In genomic region chr1:45412899-45413298, GRCh38 we compare ENCODE assay signal across 24 cellular contexts.
DNase-seq lines count a peak whose midpoint lies in the region; ATAC-seq, FAIRE-seq and TF ChIP-seq lines count a peak whose summit lies in the region.
"Had no signal": no experiment of that assay in that cellular context is flagged by ENCODE, and none has a peak within 500 bp of the region (broad histone marks: within the 10 kb centered on the region; RNA-seq: fewer than 3 reads in every experiment).

No MANE protein-coding gene starts in this region.

- H2AFZ ChIP-seq in H9 (ENCODE audit: low read length) (no peak overlapping the region), GM12878 (ENCODE audit: control insufficient read depth, low read depth, low read length) (no peak overlapping the region)

- ATAC-seq in GM12878 (peak; percentile 55), sciatic nerve (peak; percentile 45), WTC11 (no peak)
- no peak for ATAC-seq in stimulated activated naive CD8-positive, alpha-beta T cell treated with anti-CD3 and anti-CD28 coated beads, Interleukin-15, Interleukin-2, amounts not matched to agents 100 U/mL and 50 U/mL, for 24 hours
- ATAC-seq: activated CD4-positive, CD25-positive, alpha-beta regulatory T cell treated with anti-CD3 and anti-CD28 coated beads, Interleukin-2, amount 50 U/mL, for 24 hours had no signal

- no peaks in the 10 kb centered on the region for H3K36me3 ChIP-seq in GM12878 (ENCODE audit: control insufficient read depth in 2 of 2, insufficient read depth in 2 of 2, low read length in 1 of 2)
- H3K36me3 ChIP-seq: brain microvascular endothelial cell had no signal

- H4K20me1 ChIP-seq in H9 (ENCODE audit: control insufficient read depth, insufficient read depth, insufficient read length) (no peaks in the 10 kb centered on the region), GM12878 (ENCODE audit: control insufficient read depth, insufficient read depth) (no peaks in the 10 kb centered on the region)

- peaks cover 7 to 8% of the 10 kb centered on the region in 2 experiments for H3K4me1 Mint-ChIP-seq in H9
- peaks cover 5% of the 10 kb centered on the region for H3K4me1 Mint-ChIP-seq in WTC11

- no peak overlapping the region for H2BK120ac ChIP-seq in H9 (ENCODE audit: low read depth, low read length, poor library complexity, severe bottlenecking)

- no peaks in the 10 kb centered on the region for H3K9me3 ChIP-seq in H9 (ENCODE audit: control insufficient read depth, low read depth, low read length)
- H3K9me3 ChIP-seq in GM12878 (replicated peaks; ENCODE audit: control insufficient read depth, insufficient read depth, low read length), result no peaks in the 10 kb centered on the region
- H3K9me3 ChIP-seq: SK-N-SH had no signal

- no peak overlapping the region for H4K91ac ChIP-seq in H9 (ENCODE audit: insufficient read length, low read depth, low read length)

- no peak overlapping the region for H2BK15ac ChIP-seq in H9 (ENCODE audit: low read depth, low read length)

- POLR2A ChIA-PET in GM12878 (lab: Charles Lee) (no interaction called here), WTC11 (lab: Charles Lee) (no interaction called here)

- H3K27me3 Mint-ChIP-seq in H9 (ENCODE audit: low read depth), result no peaks in the 10 kb centered on the region
- H3K27me3 Mint-ChIP-seq in WTC11 (ENCODE audit: low read depth), result no peaks in the 10 kb centered on the region
- H3K27me3 Mint-ChIP-seq: activated CD4-positive, alpha-beta memory T cell treated with anti-CD3 and anti-CD28 coated beads, Interleukin-2, amount 10 ng/mL, durations not matched to agents 7 days and 5 days; CD4-positive, alpha-beta T cell; stimulated activated naive CD8-positive, alpha-beta T cell treated with anti-CD3 and anti-CD28 coated beads, Interleukin-15, Interleukin-2, amounts not matched to agents 100 ng/mL and 50 ng/mL, for 24 hours; type B pancreatic cell had no signal

- no peaks in the 10 kb centered on the region for H3K36me3 Mint-ChIP-seq in H9 (ENCODE audit: insufficient read depth in 1 of 3, low read depth in 3 of 3)
- no peaks in the 10 kb centered on the region for H3K36me3 Mint-ChIP-seq in WTC11
- H3K36me3 Mint-ChIP-seq: type B pancreatic cell had no signal

- H2BK12ac ChIP-seq in H9 (ENCODE audit: insufficient read length, low read depth, low read length), result peak overlapping the region; percentile 50

- H3K79me1 ChIP-seq in H9 (ENCODE audit: insufficient read depth, low read depth, low read length, poor library complexity, severe bottlenecking), result no peaks in the 10 kb centered on the region

- BruUV-seq in GM12878 (replicated peaks; lab: Mats Ljungman, UMichigan), result no TSS peak

- H3K27ac ChIP-seq in H9 (ENCODE audit: insufficient read length, low read depth, low read length) (no peak overlapping the region), GM12878 (ENCODE audit: control insufficient read depth, insufficient read depth) (no peak overlapping the region)
- H3K27ac ChIP-seq: brain microvascular endothelial cell, RWPE1 had no signal

- H3K9ac ChIP-seq in H9 (ENCODE audit: extremely low read depth, insufficient read length, low read length), result no peak overlapping the region
- H3K9ac ChIP-seq in GM12878 (ENCODE audit: control insufficient read depth, insufficient read depth, low read length), result no peak overlapping the region
- H3K9ac ChIP-seq: SK-N-SH had no signal

- TF ChIP-seq EP300 in GM12878 (IDR thresholded peaks at IDR 0.05; ENCODE audit: borderline replicate concordance in 1 of 2, control insufficient read depth in 1 of 2, low read depth in 2 of 2, low read length in 2 of 2), result no peak

- RAD21 ChIA-PET in GM12878 (lab: Charles Lee; ENCODE audit: unreplicated experiment), result interaction anchor here (1.0 to 1.2 kb wide), 2 partner anchors 53 to 80 kb away, joined by 3 to 4 read pairs; no protein-coding TSS in a partner anchor

- H3K9me3 Mint-ChIP-seq in H9, result no peaks in the 10 kb centered on the region
- H3K9me3 Mint-ChIP-seq in WTC11, result no peaks in the 10 kb centered on the region
- H3K9me3 Mint-ChIP-seq: activated CD4-positive, alpha-beta memory T cell treated with anti-CD3 and anti-CD28 coated beads, Interleukin-2, amount 10 ng/mL, durations not matched to agents 7 days and 5 days; CD4-positive, alpha-beta T cell; stimulated activated naive CD8-positive, alpha-beta T cell treated with anti-CD3 and anti-CD28 coated beads, Interleukin-15, Interleukin-2, amounts not matched to agents 100 ng/mL and 50 ng/mL, for 24 hours; type B pancreatic cell had no signal

- H4K5ac ChIP-seq in H9 (ENCODE audit: insufficient read length, low read depth, low read length), result no peak overlapping the region

- FAIRE-seq in GM12878 (lab: Jason Lieb, UNC), result no peak
- FAIRE-seq: colon, small intestine had no signal

- H3K4me1 ChIP-seq in H9 (ENCODE audit: insufficient read depth, low read length), result no peaks in the 10 kb centered on the region
- H3K4me1 ChIP-seq in GM12878 (ENCODE audit: control insufficient read depth, insufficient read depth, low read length), result peaks cover 14% of the 10 kb centered on the region

- TF ChIP-seq CTCF in H9 (conservative IDR thresholded peaks at IDR 0.05), result no peak
- TF ChIP-seq CTCF in GM12878 (IDR thresholded peaks at IDR 0.05 in 2 of 3, conservative IDR thresholded peaks at IDR 0.05 in 1 of 3; ENCODE audit: control insufficient read depth in 2 of 3, extremely low read depth in 1 of 3, insufficient read depth in 1 of 3, low read depth in 3 of 3, low read length in 3 of 3), result peak in 1 of 3 experiments; percentile 12; a peak in 1 of 6 replicates
- TF ChIP-seq CTCF in WTC11 (IDR thresholded peaks at IDR 0.05), result no peak

- no peak overlapping the region for H3K23ac ChIP-seq in H9 (ENCODE audit: insufficient read length, low read depth, low read length)

- no peak overlapping the region for H3K56ac ChIP-seq in H9 (ENCODE audit: insufficient read length, low read depth, low read length)

- no peak overlapping the region for H3K4me3 ChIP-seq in GM12878

- H3K4me3 Mint-ChIP-seq in H9, result no peak overlapping the region
- no peak overlapping the region for H3K4me3 Mint-ChIP-seq in WTC11
- H3K4me3 Mint-ChIP-seq: activated CD4-positive, alpha-beta memory T cell treated with anti-CD3 and anti-CD28 coated beads, Interleukin-2, amount 10 ng/mL, durations not matched to agents 7 days and 5 days; CD4-positive, alpha-beta T cell; stimulated activated naive CD8-positive, alpha-beta T cell treated with anti-CD3 and anti-CD28 coated beads, Interleukin-15, Interleukin-2, amounts not matched to agents 100 ng/mL and 50 ng/mL, for 24 hours; type B pancreatic cell had no signal

- TF ChIP-seq RAD21 in GM12878 (IDR thresholded peaks at IDR 0.05; ENCODE audit: insufficient read depth, low read depth, low read length), result peak; percentile 48

- no peak for TF ChIP-seq POLR2A in GM12878 (IDR thresholded peaks at IDR 0.05; ENCODE audit: low read depth, low read length)

- H3K23me2 ChIP-seq in H9 (ENCODE audit: insufficient read length, low read depth, low read length, poor library complexity, severe bottlenecking), result no peaks in the 10 kb centered on the region

- H3K79me2 ChIP-seq in H9 (ENCODE audit: insufficient read depth, low read length) (no peaks in the 10 kb centered on the region), GM12878 (ENCODE audit: control insufficient read depth, insufficient read depth, low read length) (no peaks in the 10 kb centered on the region)

- no peak overlapping the region for H2BK20ac ChIP-seq in H9 (ENCODE audit: low read depth, low read length, poor library complexity, severe bottlenecking)

- H4K8ac ChIP-seq in H9 (replicated peaks; ENCODE audit: insufficient read length, low read depth, low read length), result no peak overlapping the region

- no peak overlapping the region for H3K18ac ChIP-seq in H9 (ENCODE audit: insufficient read length, low read depth, low read length)

- H3K4me2 ChIP-seq in H9 (ENCODE audit: insufficient read depth, insufficient read length, low read length) (no peak overlapping the region), GM12878 (ENCODE audit: control insufficient read depth, insufficient read depth) (no peak overlapping the region)
- H3K4me2 ChIP-seq: SK-N-SH had no signal

- H3K14ac ChIP-seq in H9 (ENCODE audit: insufficient read depth, low read length), result no peak overlapping the region

- H3K27me3 ChIP-seq in H9 (ENCODE audit: insufficient read depth, low read length) (no peaks in the 10 kb centered on the region), GM12878 (replicated peaks in 1 of 2; ENCODE audit: control insufficient read depth in 2 of 2, insufficient read depth in 2 of 2, low read length in 1 of 2) (no peaks in the 10 kb centered on the region)
- H3K27me3 ChIP-seq: brain microvascular endothelial cell had no signal

- H3K4ac ChIP-seq in H9 (ENCODE audit: low read depth, low read length), result no peak overlapping the region

- SMC1A ChIA-PET in GM12878 (lab: Charles Lee; ENCODE audit: uncharacterized antibody, unreplicated experiment), result interaction anchor here (1.0 to 1.7 kb wide), 3 partner anchors 12 to 39 kb away, joined by 3 to 4 read pairs (median 4); no protein-coding TSS in a partner anchor

- H3K27ac Mint-ChIP-seq in H9 (peak overlapping the region in 2 of 3 experiments; percentile 22 to 31; a peak in 2 of 7 replicates), WTC11 (no peak overlapping the region)
- H3K27ac Mint-ChIP-seq: activated CD4-positive, alpha-beta memory T cell treated with anti-CD3 and anti-CD28 coated beads, Interleukin-2, amount 10 ng/mL, durations not matched to agents 7 days and 5 days; CD4-positive, alpha-beta T cell; stimulated activated naive CD8-positive, alpha-beta T cell treated with anti-CD3 and anti-CD28 coated beads, Interleukin-15, Interleukin-2, amounts not matched to agents 100 ng/mL and 50 ng/mL, for 24 hours; type B pancreatic cell had no signal

- no peak overlapping the region for H2AK5ac ChIP-seq in H9 (ENCODE audit: insufficient read length, low read length)

- intact Hi-C loops in GM12878 (cut with micrococcal nuclease; ENCODE audit: unreplicated experiment) (no loop called here), sciatic nerve (cut with DNase I) (no loop called here)

- no CpG with 5 or more reads among the region's 2 CpGs for WGBS in H9 (ENCODE audit: extremely low coverage, insufficient read length, low lambda C conversion rate)
- 54% methylated on average over 2 of the region's 2 CpGs for WGBS in GM12878 (ENCODE audit: insufficient coverage, insufficient replicate concordance, low lambda C conversion rate, missing lambda C conversion rate)

- no peak overlapping the region for H2BK5ac ChIP-seq in H9 (ENCODE audit: insufficient read length, low read length)

- CTCF ChIA-PET in GM12878 (lab: Yijun Ruan, JAX) (interaction anchor here (4.4 kb wide), 1 partner anchor 80 kb away, joined by 23 read pairs; no protein-coding TSS in a partner anchor), WTC11 (lab: Charles Lee) (no interaction called here)

- no peak overlapping the region for H3T11ph ChIP-seq in H9 (ENCODE audit: low read length)

- DNase-seq in CD1c-positive myeloid dendritic cell (ENCODE audit: extremely low spot score), result peak; percentile 22
- DNase-seq in H9, result no peak
- no peak for DNase-seq in GM12878 (ENCODE audit: low read depth, low spot score)
- DNase-seq in sciatic nerve (ENCODE audit: low spot score), result no peak
- no peak for DNase-seq in WTC11 (ENCODE audit: low spot score)
- no peak for DNase-seq in stimulated activated naive CD8-positive, alpha-beta T cell treated with anti-CD3 and anti-CD28 coated beads, Interleukin-15, Interleukin-2, amounts not matched to agents 100 U/mL and 50 U/mL, for 24 hours
- no peak for DNase-seq in cortex of kidney (lab: John Stamatoyannopoulos, UW)
- DNase-seq in NCI-H2171 (lab: John Stamatoyannopoulos, UW), result no peak
- DNase-seq: ACHN; activated CD4-positive, alpha-beta memory T cell treated with anti-CD3 and anti-CD28 coated beads, Interleukin-2, amount 10 ng/mL, durations not matched to agents 7 days and 5 days; activated effector memory CD4-positive, alpha-beta T cell treated with anti-CD3 and anti-CD28 coated beads, Interleukin-2, amount 50 U/mL, for 16 hours; brain microvascular endothelial cell; CD4-positive, alpha-beta T cell; GOT3; mammary epithelial cell; NCI-H1417; nucleus accumbens; SK-N-SH; small intestine had no signal

- in situ Hi-C loops in GM12878 (cut with MboI), result no loop called here

Comparison
In these comparisons a context has a peak if more than half of its experiments do, and no peak if none do; other contexts are left out.
1. ATAC-seq: peak in GM12878 (single experiment) and sciatic nerve (single experiment); none in WTC11 (single experiment) and stimulated activated naive CD8-positive, alpha-beta T cell treated with anti-CD3 and anti-CD28 coated beads, Interleukin-15, Interleukin-2, amounts not matched to agents 100 U/mL and 50 U/mL, for 24 hours (single experiment).